In the genomic region with DNA sequence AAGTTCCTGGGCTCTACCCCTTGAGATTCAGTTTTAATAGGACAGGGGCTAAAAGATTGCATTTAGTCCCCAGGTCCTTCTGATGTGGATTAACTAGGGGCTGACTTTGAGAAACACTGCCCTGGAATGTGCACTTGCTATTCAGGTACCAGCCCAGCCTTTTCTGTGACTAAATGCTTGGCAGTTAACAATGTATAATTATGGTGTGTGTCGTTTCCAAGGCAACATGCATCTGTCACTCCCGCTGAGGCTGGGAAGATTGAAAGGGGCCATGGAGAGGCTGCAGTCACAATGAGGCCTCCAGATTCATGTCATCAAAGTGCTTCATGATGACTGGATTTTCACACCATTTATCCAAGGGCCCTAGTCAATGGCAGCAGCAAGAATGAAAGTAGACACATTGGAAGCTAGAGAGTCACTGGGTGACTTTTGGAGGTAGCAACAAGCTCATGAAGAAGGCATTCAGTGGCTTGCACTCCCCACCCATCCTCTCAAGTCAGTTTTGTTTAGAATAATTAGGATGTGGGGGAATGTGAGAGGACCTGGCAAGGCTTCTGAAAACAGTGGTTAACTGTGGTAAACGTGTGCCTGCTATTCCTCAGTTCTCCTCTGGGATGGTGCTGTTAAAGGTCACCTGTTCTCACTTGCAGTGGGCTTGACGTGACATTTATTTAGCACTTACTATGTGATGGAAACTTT, we compare ENCODE assay signal across 9 cellular contexts. TPM values are rescaled to one million over a fixed set of nuclear protein-coding genes. Genes with fewer than 3 reads are reported as not detected.
DNase-seq lines count a peak whose midpoint lies in the region; ATAC-seq and TF ChIP-seq lines count a peak whose summit lies in the region.
"Had no signal": no experiment of that assay in that cellular context is flagged by ENCODE, and none has a peak within 500 bp of the region (broad histone marks: within the 10 kb centered on the region; RNA-seq: fewer than 3 reads in every experiment).

No MANE protein-coding gene starts in this region.

- H3K9ac ChIP-seq in neural cell (ENCODE audit: low read length): peak overlapping the region; percentile 38

- ATAC-seq in GM19467 (IDR thresholded peaks at IDR 0.05; ENCODE audit: unreplicated experiment) (no peak), GM19328 (IDR thresholded peaks at IDR 0.05; ENCODE audit: unreplicated experiment) (no peak)

- no peak overlapping the region for H3K4me3 ChIP-seq in GM12864 (ENCODE audit: low read depth, low read length)
- no peak overlapping the region for H3K4me3 ChIP-seq in choroid plexus epithelial cell (ENCODE audit: low read depth, low read length)
- peak overlapping the region; percentile 55 for H3K4me3 ChIP-seq in neural cell (ENCODE audit: low read length)

- TF ChIP-seq CTCF in GM12864 (IDR thresholded peaks at IDR 0.05; ENCODE audit: low read depth, low read length, missing control alignments) (peak; percentile 26), choroid plexus epithelial cell (conservative IDR thresholded peaks at IDR 0.05; ENCODE audit: low read depth, low read length) (peak; percentile 13), neural cell (IDR thresholded peaks at IDR 0.05; ENCODE audit: poor library complexity, severe bottlenecking) (no peak)

- TF ChIP-seq EP300 in neural cell (conservative IDR thresholded peaks at IDR 0.05; ENCODE audit: poor library complexity, severe bottlenecking): peak; percentile 88

- peaks cover 7% of the 10 kb centered on the region for H3F3A ChIP-seq in neural cell (ENCODE audit: insufficient read depth, low read length, poor library complexity, severe bottlenecking)

- no peaks in the 10 kb centered on the region for H3K36me3 ChIP-seq in neural cell (ENCODE audit: insufficient read depth, low read length)

- DNase-seq in GM12864 (ENCODE audit: low read depth): no peak
- peak; percentile 24 for DNase-seq in NCI-H1694 treated with DMSO at 0.1 percent for 48 hours (lab: John Stamatoyannopoulos, UW)
- DNase-seq in choroid plexus epithelial cell (ENCODE audit: low read depth): peak; percentile 48
- DNase-seq in NCI-H2107 treated with DMSO at 0.1 percent for 48 hours (lab: John Stamatoyannopoulos, UW; ENCODE audit: unreplicated experiment): no peak
- DNase-seq in AML-193 (lab: John Stamatoyannopoulos, UW): no peak
- DNase-seq: activated CD4-positive, CD25-positive, alpha-beta regulatory T cell had no signal

- no peak overlapping the region for H2AFZ ChIP-seq in neural cell (ENCODE audit: low read depth, low read length)

- H3K4me2 ChIP-seq in neural cell (ENCODE audit: low read length): peak overlapping the region; percentile 60

- no peaks in the 10 kb centered on the region for H4K20me1 ChIP-seq in neural cell (ENCODE audit: insufficient read depth)

- peak overlapping the region; percentile 93 for H3K27ac ChIP-seq in neural cell (ENCODE audit: low read length)

- no peaks in the 10 kb centered on the region for H3K9me2 ChIP-seq in neural cell (ENCODE audit: insufficient read depth, low read length)

- TF ChIP-seq RAD21 in neural cell (conservative IDR thresholded peaks at IDR 0.05): no peak

- peaks cover 43% of the 10 kb centered on the region for H3K79me2 ChIP-seq in neural cell (replicated peaks; ENCODE audit: insufficient read depth, low read length)

- no peaks in the 10 kb centered on the region for H3K27me3 ChIP-seq in neural cell (ENCODE audit: insufficient read depth, low read depth, low read length)

- H3K9me3 ChIP-seq in neural cell (ENCODE audit: low read length): no peaks in the 10 kb centered on the region

TF ChIP-seq in neural cell, 6 proteins besides CTCF, POLR2A, EP300 and RAD21:
- TF ChIP-seq EZH2 (IDR thresholded peaks at IDR 0.05; ENCODE audit: borderline replicate concordance, insufficient read depth, low read length, poor library complexity, severe bottlenecking): no peak
- TF ChIP-seq POLR2AphosphoS5 (IDR thresholded peaks at IDR 0.05): peak; percentile 63
- peak; percentile 27 for TF ChIP-seq SMC3 (conservative IDR thresholded peaks at IDR 0.05; ENCODE audit: poor library complexity)

RNA-seq across cellular contexts. Expression of gene RAI14, which starts 28.3 kb away (rescaled TPM):
- 6.0 and 7.8 TPM in 2 replicates for polyA plus RNA-seq in neural cell
- polyA minus RNA-seq in neural cell: 14.8 and 17.3 TPM in 2 replicates

Comparison
In these comparisons a context has a peak if more than half of its experiments do, and no peak if none do; other contexts are left out.
1. DNase-seq: peak in NCI-H1694 treated with DMSO at 0.1 percent for 48 hours (single experiment) and choroid plexus epithelial cell (single experiment); none in GM12864 (single experiment), NCI-H2107 treated with DMSO at 0.1 percent for 48 hours (single experiment) and AML-193 (0 of 2).